In genomic region chr5:139705655-139706587, GRCh38 we compare ENCODE assay signal across 18 cellular contexts. TPM values are rescaled to one million over a fixed set of nuclear protein-coding genes. Genes with fewer than 3 reads are reported as not detected.
DNase-seq lines count a peak whose midpoint lies in the region; ATAC-seq, FAIRE-seq and TF ChIP-seq lines count a peak whose summit lies in the region.
"Had no signal": no experiment of that assay in that cellular context is flagged by ENCODE, and none has a peak within 500 bp of the region (broad histone marks: within the 10 kb centered on the region; RNA-seq: fewer than 3 reads in every experiment).

No MANE protein-coding gene starts in this region.

- H4K5ac ChIP-seq in mesendoderm (ENCODE audit: low read length): no peak overlapping the region

- H3K4me3 Mint-ChIP-seq in type B pancreatic cell: peak overlapping the region; percentile 31
- H3K4me3 Mint-ChIP-seq: activated B cell treated with CpG ODN at 0.5 μM for 24 hours; activated T-helper 1 cell treated with anti-CD3 and anti-CD28 coated beads, Interleukin-12 subunit alpha, Interleukin-12 subunit beta, Interleukin-2, Interleukin-4 antibody, amounts not matched to agents 30 ng/mL and 10 ng/mL and 1 ng/mL, durations not matched to agents 14 hours and 24 hours and 36 hours; HFFc6; T-helper 1 cell treated with Interleukin-12 subunit alpha and Interleukin-12 subunit beta and Interleukin-4 antibody, amounts not matched to agents 30 μg/mL and 1 μg/mL, for 36 hours had no signal

- peak overlapping the region; percentile 30 for H2BK120ac ChIP-seq in mesendoderm (ENCODE audit: low read depth, low read length)

- DNase-seq in GM12891 (ENCODE audit: insufficient read length, low spot score): no peak
- peak; percentile 78 for DNase-seq in UCSD-AML1 (lab: John Stamatoyannopoulos, UW; ENCODE audit: unreplicated experiment)
- DNase-seq in mesendoderm: no peak
- DNase-seq in type B pancreatic cell (ENCODE audit: extremely low spot score, unreplicated experiment): no peak
- no peak for DNase-seq in central memory CD4-positive, alpha-beta T cell
- no peak for DNase-seq in medulla oblongata (ENCODE audit: extremely low spot score)
- DNase-seq in left lobe of liver (ENCODE audit: low spot score): no peak
- DNase-seq: activated B cell treated with CpG ODN at 0.5 μM for 24 hours; C1 segment of cervical spinal cord; effector memory CD4-positive, alpha-beta T cell; HFFc6; NCI-H2081 treated with DMSO at 0.1 percent for 48 hours; NCI-H510A treated with DMSO at 0.1 percent for 48 hours; pancreas; SHP77 treated with DMSO at 0.1 percent for 48 hours; stimulated activated CD4-positive, alpha-beta T cell treated with anti-CD3 and anti-CD28 coated beads, Interleukin-4, amount 100 ng/mL, for 1 hour had no signal

- peaks cover 49% of the 10 kb centered on the region for H3K4me1 Mint-ChIP-seq in type B pancreatic cell (ENCODE audit: unreplicated experiment)

- H3K4me1 ChIP-seq in mesendoderm (ENCODE audit: control insufficient read depth, low read depth, low read length): peaks cover 24% of the 10 kb centered on the region

- H3K27ac Mint-ChIP-seq in type B pancreatic cell: no peak overlapping the region
- H3K27ac Mint-ChIP-seq: activated B cell treated with CpG ODN at 0.5 μM for 24 hours; activated T-helper 1 cell treated with anti-CD3 and anti-CD28 coated beads, Interleukin-12 subunit alpha, Interleukin-12 subunit beta, Interleukin-2, Interleukin-4 antibody, amounts not matched to agents 30 ng/mL and 10 ng/mL and 1 ng/mL, durations not matched to agents 14 hours and 24 hours and 36 hours; HFFc6; T-helper 1 cell treated with Interleukin-12 subunit alpha and Interleukin-12 subunit beta and Interleukin-4 antibody, amounts not matched to agents 30 μg/mL and 1 μg/mL, for 36 hours had no signal

- no peak overlapping the region for H3K4me2 ChIP-seq in mesendoderm (ENCODE audit: low read length)

- no peaks in the 10 kb centered on the region for H3K79me2 ChIP-seq in mesendoderm (ENCODE audit: control insufficient read depth, insufficient read depth, low read length)

- no peak overlapping the region for H3K4ac ChIP-seq in mesendoderm (ENCODE audit: low read depth, low read length)

- TF ChIP-seq CTCF in type B pancreatic cell (conservative IDR thresholded peaks at IDR 0.05): no peak

- no peaks in the 10 kb centered on the region for H3K9me3 Mint-ChIP-seq in type B pancreatic cell
- H3K9me3 Mint-ChIP-seq: activated B cell treated with CpG ODN at 0.5 μM for 24 hours; activated T-helper 1 cell treated with anti-CD3 and anti-CD28 coated beads, Interleukin-12 subunit alpha, Interleukin-12 subunit beta, Interleukin-2, Interleukin-4 antibody, amounts not matched to agents 30 ng/mL and 10 ng/mL and 1 ng/mL, durations not matched to agents 14 hours and 24 hours and 36 hours; HFFc6; T-helper 1 cell treated with Interleukin-12 subunit alpha and Interleukin-12 subunit beta and Interleukin-4 antibody, amounts not matched to agents 30 μg/mL and 1 μg/mL, for 36 hours had no signal

- FAIRE-seq in GM12891 (lab: Jason Lieb, UNC): no peak
- FAIRE-seq: pancreas had no signal

- peak overlapping the region; percentile 69 for H2BK5ac ChIP-seq in mesendoderm (ENCODE audit: low read length)

- no peaks in the 10 kb centered on the region for H3K36me3 Mint-ChIP-seq in type B pancreatic cell

- no peaks in the 10 kb centered on the region for H3K79me1 ChIP-seq in mesendoderm (ENCODE audit: low read length)

- H3K9ac ChIP-seq in mesendoderm (ENCODE audit: low read length): peak overlapping the region; percentile 33

- peak overlapping the region; percentile 83 for H3K56ac ChIP-seq in mesendoderm (ENCODE audit: low read length)

- peak overlapping the region; percentile 15 for H3K18ac ChIP-seq in mesendoderm (ENCODE audit: low read length)

- no peaks in the 10 kb centered on the region for H3K36me3 ChIP-seq in mesendoderm (ENCODE audit: control insufficient read depth, insufficient read depth, low read length)
- H3K36me3 ChIP-seq: pancreas had no signal

- WGBS in mesendoderm (ENCODE audit: extremely low coverage, insufficient coverage, low lambda C conversion rate): no CpG with 5 or more reads among the region's 10 CpGs

- H3K27me3 Mint-ChIP-seq in type B pancreatic cell: peaks cover 11% of the 10 kb centered on the region

- peak overlapping the region; percentile 5 for H3K27ac ChIP-seq in mesendoderm (ENCODE audit: low read depth, low read length)
- H3K27ac ChIP-seq: pancreas had no signal

- no peak overlapping the region for H2BK15ac ChIP-seq in mesendoderm (replicated peaks; ENCODE audit: low read depth)

- peak overlapping the region; percentile 72 for H3K23ac ChIP-seq in mesendoderm (ENCODE audit: low read length)

- ATAC-seq in left lobe of liver: no peak
- ATAC-seq: pancreas had no signal

- TF ChIP-seq POLR2A in GM12891 (IDR thresholded peaks at IDR 0.05; ENCODE audit: low read depth, low read length): no peak

- peak overlapping the region; percentile 81 for H2AK5ac ChIP-seq in mesendoderm (ENCODE audit: low read length)

- H4K8ac ChIP-seq in mesendoderm (ENCODE audit: low read depth, low read length): no peak overlapping the region

- H3K4me3 ChIP-seq in mesendoderm (ENCODE audit: low read length): no peak overlapping the region
- H3K4me3 ChIP-seq: pancreas had no signal

- H3K27me3 ChIP-seq in mesendoderm (ENCODE audit: insufficient read depth, low read length, poor library complexity): no peaks in the 10 kb centered on the region
- H3K27me3 ChIP-seq: pancreas had no signal

TF ChIP-seq in GM12891, 5 proteins besides CTCF, POLR2A, EP300 and RAD21:
- no peak for TF ChIP-seq POLR2AphosphoS5 (IDR thresholded peaks at IDR 0.05; ENCODE audit: low read depth, low read length)
- peak; percentile 76; the same call in 1 of the 2 replicates for TF ChIP-seq POU2F2 (IDR thresholded peaks at IDR 0.05; ENCODE audit: low read depth, low read length)
- TF ChIP-seq TAF1 (IDR thresholded peaks at IDR 0.05; ENCODE audit: low read depth, low read length): no peak

RNA-seq across cellular contexts. Expression of gene CXXC5, which starts 57.8 kb away (rescaled TPM):
- 29.4 TPM for polyA plus RNA-seq in GM12891 (2012; ENCODE audit: low read depth, missing spikeins)
- polyA plus RNA-seq in mesendoderm (2013, experiment 1 of 2): 90.1 TPM
- polyA plus RNA-seq in mesendoderm (2013, experiment 2 of 2): 88.3 TPM
- total RNA-seq in type B pancreatic cell (ENCODE audit: low replicate concordance): 46.7 and 58.6 TPM in 2 replicates
- total RNA-seq in left lobe of liver: 64.0 TPM
